ENCODE assay signal across 9 cellular contexts in the genomic region with DNA sequence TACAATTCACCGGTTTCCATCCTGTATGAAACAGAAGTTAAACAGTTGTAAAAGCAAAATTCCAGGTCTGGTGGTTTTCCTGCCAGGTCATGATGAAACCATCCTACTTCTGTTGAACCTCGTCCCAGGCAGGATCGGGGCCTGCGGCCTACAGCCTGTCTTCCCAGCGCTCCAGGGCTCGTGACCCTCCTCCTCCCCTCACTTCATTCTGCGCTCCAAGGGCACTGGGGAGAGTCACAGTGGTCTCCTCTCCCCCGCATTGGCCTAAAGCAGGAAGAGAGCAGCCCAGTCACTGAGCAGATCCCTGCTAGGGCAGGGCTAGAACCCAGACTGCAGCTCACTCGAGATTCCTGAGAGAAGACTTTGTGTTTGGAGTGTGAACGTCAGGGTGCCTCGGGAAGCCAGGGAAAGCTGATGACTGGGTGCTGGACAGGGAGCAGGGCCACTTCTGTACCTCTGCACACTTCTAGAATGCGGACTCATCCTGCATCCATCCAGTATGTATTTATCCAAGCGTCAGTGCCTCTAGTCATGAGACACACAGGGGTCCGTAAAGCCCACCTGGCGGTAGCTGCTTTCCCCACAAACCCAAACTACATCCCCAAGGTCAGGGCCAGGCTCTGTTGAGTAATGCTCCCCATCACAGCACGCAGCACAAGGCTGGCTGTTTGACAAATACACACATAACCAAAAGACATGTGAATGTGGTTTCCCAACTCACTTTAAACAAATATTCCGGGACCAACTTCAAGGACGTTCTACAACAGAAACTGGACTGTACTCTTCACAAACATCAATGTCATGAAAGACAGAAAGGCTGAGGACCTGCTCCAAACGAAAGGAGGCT. TPM values are rescaled to one million over a fixed set of nuclear protein-coding genes. Genes with fewer than 3 reads are reported as not detected.
DNase-seq lines count a peak whose midpoint lies in the region; ATAC-seq and TF ChIP-seq lines count a peak whose summit lies in the region.
"Had no signal": no experiment of that assay in that cellular context is flagged by ENCODE, and none has a peak within 500 bp of the region (broad histone marks: within the 10 kb centered on the region; RNA-seq: fewer than 3 reads in every experiment).

No MANE protein-coding gene starts in this region.

- H3F3A ChIP-seq in SK-N-SH (replicated peaks; ENCODE audit: insufficient read depth) = peaks cover 13% of the 10 kb centered on the region

- no peaks in the 10 kb centered on the region for H3K9me3 Mint-ChIP-seq in CD8-positive, alpha-beta T cell
- H3K9me3 Mint-ChIP-seq in activated naive CD4-positive, alpha-beta T cell treated with anti-CD3 and anti-CD28 coated beads for 36 hours = no peaks in the 10 kb centered on the region

- H3K9me3 ChIP-seq in CD8-positive, alpha-beta T cell (ENCODE audit: low read length) = no peaks in the 10 kb centered on the region
- no peaks in the 10 kb centered on the region for H3K9me3 ChIP-seq in SK-N-SH
- H3K9me3 ChIP-seq in gastroesophageal sphincter = no peaks in the 10 kb centered on the region
- H3K9me3 ChIP-seq in psoas muscle = no peaks in the 10 kb centered on the region

- H2AFZ ChIP-seq in SK-N-SH (ENCODE audit: low read depth) = no peak overlapping the region

- no peak for TF ChIP-seq CTCF in CD8-positive, alpha-beta T cell (IDR thresholded peaks at IDR 0.05)
- TF ChIP-seq CTCF in SK-N-SH (IDR thresholded peaks at IDR 0.05) = no peak
- TF ChIP-seq CTCF in gastroesophageal sphincter (IDR thresholded peaks at IDR 0.05) = no peak
- no peak for TF ChIP-seq CTCF in psoas muscle (IDR thresholded peaks at IDR 0.05)

- intact Hi-C loops in CD8-positive, alpha-beta T cell (cut with DNase I, micrococcal nuclease) = no loop called here
- intact Hi-C loops in psoas muscle (cut with DNase I) = no loop called here
- intact Hi-C loops in activated naive CD4-positive, alpha-beta T cell treated with anti-CD3 and anti-CD28 coated beads for 36 hours (cut with micrococcal nuclease) = no loop called here

- no peaks in the 10 kb centered on the region for H4K20me1 ChIP-seq in SK-N-SH (ENCODE audit: insufficient read depth)

- no peaks in the 10 kb centered on the region for H3K27me3 Mint-ChIP-seq in CD8-positive, alpha-beta T cell (ENCODE audit: low read depth)
- no peaks in the 10 kb centered on the region for H3K27me3 Mint-ChIP-seq in activated naive CD4-positive, alpha-beta T cell treated with anti-CD3 and anti-CD28 coated beads for 36 hours (ENCODE audit: low read depth)

- H3K27ac ChIP-seq in CD8-positive, alpha-beta T cell (ENCODE audit: low read depth, low read length) = no peak overlapping the region
- H3K27ac ChIP-seq in SK-N-SH (ENCODE audit: low read depth in 2 of 2, low read length in 1 of 2) = peak overlapping the region in 1 of 2 experiments; percentile 59; a peak in 2 of 4 replicates
- peak overlapping the region in 3 of 4 donors; percentile 79 to 87 (median 81) for H3K27ac ChIP-seq in gastroesophageal sphincter
- no peak overlapping the region for H3K27ac ChIP-seq in psoas muscle

- H3K27me3 ChIP-seq in CD8-positive, alpha-beta T cell (ENCODE audit: insufficient read depth, low read length) = no peaks in the 10 kb centered on the region
- H3K27me3 ChIP-seq in SK-N-SH (ENCODE audit: insufficient read depth) (no peaks in the 10 kb centered on the region), gastroesophageal sphincter (no peaks in the 10 kb centered on the region), psoas muscle (ENCODE audit: insufficient read depth in 3 of 3, low read length in 2 of 3) (no peaks in the 10 kb centered on the region)

- peaks cover 11% of the 10 kb centered on the region for H3K36me3 Mint-ChIP-seq in CD8-positive, alpha-beta T cell
- H3K36me3 Mint-ChIP-seq in activated naive CD4-positive, alpha-beta T cell treated with anti-CD3 and anti-CD28 coated beads for 36 hours (ENCODE audit: low read depth) = peaks cover 6% of the 10 kb centered on the region

- ATAC-seq in CD8-positive, alpha-beta T cell = no peak
- peak; percentile 88 for ATAC-seq in gastroesophageal sphincter
- ATAC-seq in psoas muscle = peak in 3 of 4 donors; percentile 13 to 37 (median 30)
- no peak for ATAC-seq in HG02885 (IDR thresholded peaks at IDR 0.05; ENCODE audit: poor library complexity, unreplicated experiment)

- H3K4me2 ChIP-seq in SK-N-SH = peak overlapping the region; percentile 29; the same call in 1 of the 2 replicates

- CTCF ChIA-PET in CD8-positive, alpha-beta T cell (lab: Charles Lee) = no interaction called here
- CTCF ChIA-PET in SK-N-SH (lab: Yijun Ruan, JAX) = interaction anchor here (1.0 kb wide), 1 partner anchor 68 kb away, joined by 3 read pairs; no protein-coding TSS in a partner anchor
- CTCF ChIA-PET in activated naive CD4-positive, alpha-beta T cell treated with anti-CD3 and anti-CD28 coated beads for 36 hours (lab: Charles Lee) = interaction anchor here (0.6 kb wide), 1 partner anchor 110 kb away, joined by 3 read pairs; no protein-coding TSS in a partner anchor

- 79% methylated on average over 16 of the region's 19 CpGs for WGBS in SK-N-SH (ENCODE audit: low lambda C conversion rate)
- WGBS in gastroesophageal sphincter (ENCODE audit: low coverage in 1 of 2), 2 donors = 59 to 72% methylated on average over 8 to 16 of the region's 19 CpGs
- WGBS in psoas muscle, 3 donors = 77 to 84% (median 78%) methylated on average over 19 of the region's 19 CpGs

- TF ChIP-seq EP300 in SK-N-SH (IDR thresholded peaks at IDR 0.05; ENCODE audit: borderline replicate concordance in 1 of 2, low read depth in 1 of 2, low read length in 1 of 2) (no peak), gastroesophageal sphincter (IDR thresholded peaks at IDR 0.05) (no peak)

- no peak overlapping the region for H3K9ac ChIP-seq in SK-N-SH

- no peak for DNase-seq in CD8-positive, alpha-beta T cell
- DNase-seq in SK-N-SH (no peak), psoas muscle (peak in 1 of 2 donors; percentile 42), NAMALWA (ENCODE audit: low spot score) (no peak), anterior cingulate cortex (lab: John Stamatoyannopoulos, UW) (no peak)
- DNase-seq in activated naive CD4-positive, alpha-beta T cell treated with anti-CD3 and anti-CD28 coated beads for 36 hours = no peak
- DNase-seq: MM.1S had no signal

- TF ChIP-seq RAD21 in SK-N-SH (IDR thresholded peaks at IDR 0.05; ENCODE audit: low read length) = no peak

- no peaks in the 10 kb centered on the region for H3K79me2 ChIP-seq in SK-N-SH (ENCODE audit: insufficient read depth)

- no peak overlapping the region for H3K4me3 ChIP-seq in CD8-positive, alpha-beta T cell (ENCODE audit: low read depth, low read length)
- no peak overlapping the region for H3K4me3 ChIP-seq in SK-N-SH (ENCODE audit: low read depth in 2 of 2, low read length in 1 of 2)
- H3K4me3 ChIP-seq in gastroesophageal sphincter = no peak overlapping the region
- H3K4me3 ChIP-seq in psoas muscle = no peak overlapping the region

- TF ChIP-seq POLR2A in gastroesophageal sphincter (IDR thresholded peaks at IDR 0.05) = no peak

- POLR2A ChIA-PET in CD8-positive, alpha-beta T cell (lab: Charles Lee) = no interaction called here
- POLR2A ChIA-PET in SK-N-SH (lab: Yijun Ruan, JAX) = no interaction called here

- H3K4me1 Mint-ChIP-seq in CD8-positive, alpha-beta T cell (ENCODE audit: low read depth) = peaks cover 23% of the 10 kb centered on the region
- H3K4me1 Mint-ChIP-seq in activated naive CD4-positive, alpha-beta T cell treated with anti-CD3 and anti-CD28 coated beads for 36 hours (ENCODE audit: low read depth) = peaks cover 5% of the 10 kb centered on the region

- no peaks in the 10 kb centered on the region for H3K9me2 ChIP-seq in SK-N-SH

- no peak overlapping the region for H3K4me3 Mint-ChIP-seq in CD8-positive, alpha-beta T cell
- no peak overlapping the region for H3K4me3 Mint-ChIP-seq in activated naive CD4-positive, alpha-beta T cell treated with anti-CD3 and anti-CD28 coated beads for 36 hours

- H3K27ac Mint-ChIP-seq in CD8-positive, alpha-beta T cell = peak overlapping the region; percentile 47
- H3K27ac Mint-ChIP-seq in activated naive CD4-positive, alpha-beta T cell treated with anti-CD3 and anti-CD28 coated beads for 36 hours = no peak overlapping the region

- H3K36me3 ChIP-seq in CD8-positive, alpha-beta T cell (ENCODE audit: insufficient read depth, low read length) = no peaks in the 10 kb centered on the region
- H3K36me3 ChIP-seq in SK-N-SH (replicated peaks in 1 of 2; ENCODE audit: control insufficient read depth in 1 of 2, insufficient read depth in 2 of 2, low read length in 1 of 2) (peaks cover 6 to 12% of the 10 kb centered on the region in 2 experiments), gastroesophageal sphincter (peaks cover 0 to 24% of the 10 kb centered on the region in 2 donors), psoas muscle (ENCODE audit: insufficient read depth in 1 of 2, low read depth in 1 of 2) (peaks cover 0 to 25% of the 10 kb centered on the region in 2 donors)

- H3K4me1 ChIP-seq in CD8-positive, alpha-beta T cell (ENCODE audit: insufficient read depth, low read length) = no peaks in the 10 kb centered on the region
- peaks cover 0 to 11% of the 10 kb centered on the region in 2 experiments; a peak in 1 of 4 replicates for H3K4me1 ChIP-seq in SK-N-SH (ENCODE audit: control insufficient read depth in 1 of 2, insufficient read depth in 2 of 2, low read depth in 1 of 2, low read length in 1 of 2)
- H3K4me1 ChIP-seq in gastroesophageal sphincter = peaks cover 0 to 22% (median 3%) of the 10 kb centered on the region in 3 donors
- H3K4me1 ChIP-seq in psoas muscle = no peaks in the 10 kb centered on the region

TF ChIP-seq in SK-N-SH, 30 proteins besides CTCF, POLR2A, EP300 and RAD21:
- TF ChIP-seq TCF12 (IDR thresholded peaks at IDR 0.05) = peak; percentile 42
- no peak for TF ChIP-seq SMC3 (IDR thresholded peaks at IDR 0.05; ENCODE audit: low read depth, low read length)
TF ChIP-seq in SK-N-SH: peak in this region for 1.

RNA-seq across cellular contexts. Expression of gene ITGAE, which starts 1.7 kb away (rescaled TPM):
- 10 to 100 TPM; 23.0 to 25.7 TPM for total RNA-seq in CD8-positive, alpha-beta T cell
- polyA plus RNA-seq in SK-N-SH (2012; rRNA removed) (56.7 and 73.4 TPM in 2 replicates), psoas muscle (10 to 100 TPM; 33.8 to 47.8 (median 35.5) TPM)
- 72.1 and 78.3 TPM in 2 replicates for polyA plus RNA-seq in SK-N-SH (2012; cell fraction: cytosol; rRNA removed)
- polyA plus RNA-seq in SK-N-SH (2012; cell fraction: nucleus; rRNA removed) = 32.0 and 33.4 TPM in 2 replicates
- total RNA-seq in gastroesophageal sphincter (10 to 100 TPM; 20.3 to 35.2 (median 21.7) TPM), psoas muscle (10 to 100 TPM; 13.8 to 23.6 (median 17.4) TPM)
- total RNA-seq in activated naive CD4-positive, alpha-beta T cell treated with anti-CD3 and anti-CD28 coated beads for 36 hours = 10 to 100 TPM; 31.7 to 32.4 TPM

RNA-seq across cellular contexts. Expression of gene NCBP3, which starts 43.4 kb away (rescaled TPM):
- 10 to 100 TPM; 28.4 to 35.3 TPM for total RNA-seq in CD8-positive, alpha-beta T cell
- 6.5 and 9.5 TPM in 2 replicates for polyA plus RNA-seq in SK-N-SH (2012; rRNA removed)
- 7.4 and 9.4 TPM in 2 replicates for polyA plus RNA-seq in SK-N-SH (2012; cell fraction: cytosol; rRNA removed)
- 16.2 and 29.3 TPM in 2 replicates for polyA plus RNA-seq in SK-N-SH (2012; cell fraction: nucleus; rRNA removed)
- 10 to 100 TPM; 22.2 to 25.7 (median 24.3) TPM for total RNA-seq in gastroesophageal sphincter
- total RNA-seq in psoas muscle = 10 to 100 TPM; 10.9 to 23.5 (median 17.7) TPM
- 10 to 100 TPM in 1 of 3 donors, 1 to 10 TPM in 2; 9.3 to 15.1 (median 9.9) TPM for polyA plus RNA-seq in psoas muscle
- 10 to 100 TPM; 33.9 to 40.4 TPM for total RNA-seq in activated naive CD4-positive, alpha-beta T cell treated with anti-CD3 and anti-CD28 coated beads for 36 hours

Comparison
In these comparisons a context has a peak if more than half of its experiments do, and no peak if none do; other contexts are left out.
1. ATAC-seq: peak in gastroesophageal sphincter (single experiment) and psoas muscle (3 of 4); none in CD8-positive, alpha-beta T cell (single experiment) and HG02885 (single experiment).
2. H3K27ac ChIP-seq: peak in gastroesophageal sphincter (3 of 4); none in CD8-positive, alpha-beta T cell (single experiment) and psoas muscle (single experiment).